In genomic region chr14:102592969-102593840, GRCh38 we compare ENCODE assay signal across 8 cellular contexts. TPM values are rescaled to one million over a fixed set of nuclear protein-coding genes. Genes with fewer than 3 reads are reported as not detected.
DNase-seq lines count a peak whose midpoint lies in the region; ATAC-seq and TF ChIP-seq lines count a peak whose summit lies in the region.

No MANE protein-coding gene starts in this region.

- H3K36me3 ChIP-seq in cardiac muscle cell (no peaks in the 10 kb centered on the region), upper lobe of right lung (no peaks in the 10 kb centered on the region)

- ATAC-seq in HG03039 (IDR thresholded peaks at IDR 0.05; ENCODE audit: unreplicated experiment) (peak; percentile 16), upper lobe of right lung (peak; percentile 1)

- H3K4me3 ChIP-seq in cardiac muscle cell (peak overlapping the region; percentile 100), upper lobe of right lung (peak overlapping the region; percentile 95)

- H3K27ac ChIP-seq in cardiac muscle cell, result peak overlapping the region; percentile 98
- peak overlapping the region; percentile 96 for H3K27ac ChIP-seq in upper lobe of right lung

- TF ChIP-seq CTCF in cardiac muscle cell (IDR thresholded peaks at IDR 0.05; ENCODE audit: low read depth, low read length), result peak; percentile 23
- TF ChIP-seq CTCF in upper lobe of right lung (IDR thresholded peaks at IDR 0.05), result peak; percentile 43

- intact Hi-C loops in upper lobe of right lung (cut with DNase I), result no loop called here

- H3K9me3 ChIP-seq in cardiac muscle cell (ENCODE audit: low read depth) (no peaks in the 10 kb centered on the region), upper lobe of right lung (no peaks in the 10 kb centered on the region)

- H3K4me1 ChIP-seq in cardiac muscle cell (ENCODE audit: low read depth) (peaks cover 22% of the 10 kb centered on the region), upper lobe of right lung (peaks cover 14% of the 10 kb centered on the region)

- DNase-seq in NCI-H82 (lab: John Stamatoyannopoulos, UW) (peak; percentile 56), NCI-H82 treated with DMSO at 0.1 percent for 48 hours (lab: John Stamatoyannopoulos, UW; ENCODE audit: unreplicated experiment) (no peak), RPMI8226 (peak; percentile 55), cardiac muscle cell (ENCODE audit: low read depth in 1 of 2, low spot score in 1 of 2) (peak; percentile 45 to 73), pons (ENCODE audit: low spot score) (peak; percentile 15), upper lobe of right lung (peak; percentile 84)
- DNase-seq in activated naive CD4-positive, alpha-beta T cell treated with anti-CD3 and anti-CD28 coated beads, Interleukin-2, amount 50 U/mL, for 16 hours, result peak; percentile 70

- no peaks in the 10 kb centered on the region for H3K27me3 ChIP-seq in cardiac muscle cell
- no peaks in the 10 kb centered on the region for H3K27me3 ChIP-seq in upper lobe of right lung

RNA-seq across cellular contexts. Expression of gene RCOR1, which starts 0.8 kb away (rescaled TPM):
- total RNA-seq in cardiac muscle cell (11.8 and 17.0 TPM in 2 replicates), upper lobe of right lung (43.6 TPM)
- 5.3 and 8.9 TPM in 2 replicates for polyA plus RNA-seq in cardiac muscle cell
